8 cellular contexts compared by ENCODE assay signal in genomic region chr10:43574035-43574892, GRCh38. TPM values are rescaled to one million over a fixed set of nuclear protein-coding genes. Genes with fewer than 3 reads are reported as not detected.
A peak's percentile ranks its signal among the peaks of the same experiment; 100 is the strongest.
DNase-seq lines count a peak whose midpoint lies in the region; ATAC-seq, FAIRE-seq and TF ChIP-seq lines count a peak whose summit lies in the region.

ZNF239 (minus strand) TSS chr10:43574616; CDS start chr10:43558079, 16,537 bp downstream.

- peak; percentile 71 for FAIRE-seq in pancreas (lab: Jason Lieb, UNC)

- H3K4me1 ChIP-seq in pancreas (peaks cover 0 to 9% (median 0%) of the 10 kb centered on the region in 3 donors), thymus (ENCODE audit: control insufficient read depth, insufficient read depth, low read length) (peaks cover 5% of the 10 kb centered on the region)

- H3K27me3 ChIP-seq in pancreas (no peaks in the 10 kb centered on the region), thymus (ENCODE audit: control insufficient read depth, insufficient read depth) (no peaks in the 10 kb centered on the region)

- H3K27ac ChIP-seq in C4-2B, result peak within 1 kb of the TSS; percentile 90
- peak within 1 kb of the TSS in 1 of 4 donors; percentile 52 for H3K27ac ChIP-seq in pancreas
- peak within 1 kb of the TSS; percentile 67 for H3K27ac ChIP-seq in thymus (ENCODE audit: low read depth)

- ATAC-seq in GM19397 (IDR thresholded peaks at IDR 0.05; ENCODE audit: unreplicated experiment) (peak; percentile 94), HG03571 (IDR thresholded peaks at IDR 0.05; ENCODE audit: unreplicated experiment) (peak; percentile 97), SK-N-SH treated with all-trans-retinoic acid at 6 μM for 48 hours (peak; percentile 97), pancreas (peak; percentile 98 to 99 (median 99))

- WGBS in pancreas, 2 donors, result 3 to 4% methylated on average over 74 to 75 of the region's 75 CpGs
- 15% methylated on average over 75 of the region's 75 CpGs for WGBS in thymus

- no peak for TF ChIP-seq CTCF in C4-2B (conservative IDR thresholded peaks at IDR 0.05)
- TF ChIP-seq CTCF in pancreas (IDR thresholded peaks at IDR 0.05), result no peak

- intact Hi-C loops in cardiac septum (cut with DNase I) (loop anchor here (2.0 kb wide), 1 partner anchor 33 kb away; the partner anchor contains the start of gene ZNF485), pancreas (cut with DNase I) (no loop called here)

- H3K36me3 ChIP-seq in pancreas (no peaks in the 10 kb centered on the region), thymus (ENCODE audit: control insufficient read depth, insufficient read depth) (no peaks in the 10 kb centered on the region)

- H3K4me3 ChIP-seq in pancreas (peak within 1 kb of the TSS; percentile 42 to 86 (median 63)), thymus (ENCODE audit: low read length) (peak within 1 kb of the TSS; percentile 62)

- DNase-seq in activated naive CD8-positive, alpha-beta T cell treated with anti-CD3 and anti-CD28 coated beads, Interleukin-2, amount 50 U/mL, for 16 hours (ENCODE audit: low read depth, low spot score), result peak; percentile 61
- DNase-seq in cardiac septum (ENCODE audit: low spot score) (peak; percentile 90), pancreas (peak; percentile 80 to 93 (median 86))

- H3K9me3 ChIP-seq in pancreas, result no peaks in the 10 kb centered on the region
- H3K9me3 ChIP-seq in thymus (ENCODE audit: control insufficient read depth), result no peaks in the 10 kb centered on the region

TF ChIP-seq in SK-N-SH treated with all-trans-retinoic acid at 6 μM for 48 hours, 23 proteins besides CTCF, POLR2A, EP300 and RAD21:
- TF ChIP-seq ISL1 (CRISPR knock-in tag; IDR thresholded peaks at IDR 0.05), result no peak
- TF ChIP-seq TCF4 (CRISPR knock-in tag; IDR thresholded peaks at IDR 0.05; ENCODE audit: borderline replicate concordance), result no peak
- no peak for TF ChIP-seq ZNF70 (CRISPR knock-in tag; IDR thresholded peaks at IDR 0.05)
- TF ChIP-seq RARB (CRISPR knock-in tag; IDR thresholded peaks at IDR 0.05), result no peak
- TF ChIP-seq ESRRG (CRISPR knock-in tag; IDR thresholded peaks at IDR 0.05), result no peak
- 0 out of 2 replicates have a peak, but pooled peaks have one; percentile 53 for TF ChIP-seq ZFP3 (CRISPR knock-in tag; IDR thresholded peaks at IDR 0.05)
- TF ChIP-seq OSR1 (CRISPR knock-in tag; IDR thresholded peaks at IDR 0.05), result no peak
- TF ChIP-seq ARNTL (CRISPR knock-in tag; IDR thresholded peaks at IDR 0.05; ENCODE audit: borderline replicate concordance, low read depth), result no peak
- TF ChIP-seq, protein P1, sequence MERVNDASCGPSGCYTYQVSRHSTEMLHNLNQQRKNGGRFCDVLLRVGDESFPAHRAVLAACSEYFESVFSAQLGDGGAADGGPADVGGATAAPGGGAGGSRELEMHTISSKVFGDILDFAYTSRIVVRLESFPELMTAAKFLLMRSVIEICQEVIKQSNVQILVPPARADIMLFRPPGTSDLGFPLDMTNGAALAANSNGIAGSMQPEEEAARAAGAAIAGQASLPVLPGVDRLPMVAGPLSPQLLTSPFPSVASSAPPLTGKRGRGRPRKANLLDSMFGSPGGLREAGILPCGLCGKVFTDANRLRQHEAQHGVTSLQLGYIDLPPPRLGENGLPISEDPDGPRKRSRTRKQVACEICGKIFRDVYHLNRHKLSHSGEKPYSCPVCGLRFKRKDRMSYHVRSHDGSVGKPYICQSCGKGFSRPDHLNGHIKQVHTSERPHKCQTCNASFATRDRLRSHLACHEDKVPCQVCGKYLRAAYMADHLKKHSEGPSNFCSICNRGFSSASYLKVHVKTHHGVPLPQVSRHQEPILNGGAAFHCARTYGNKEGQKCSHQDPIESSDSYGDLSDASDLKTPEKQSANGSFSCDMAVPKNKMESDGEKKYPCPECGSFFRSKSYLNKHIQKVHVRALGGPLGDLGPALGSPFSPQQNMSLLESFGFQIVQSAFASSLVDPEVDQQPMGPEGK (CRISPR knock-in tag; IDR thresholded peaks at IDR 0.05; ENCODE audit: borderline replicate concordance), result no peak

RNA-seq across cellular contexts. Expression of gene ZNF239, which starts in this region (rescaled TPM):
- total RNA-seq in cardiac septum, result 1.7 TPM
- total RNA-seq in pancreas, result 1 to 10 TPM; 1.2 to 3.5 (median 2.4) TPM
- 1 to 10 TPM; 4.8 to 5.1 TPM for polyA plus RNA-seq in pancreas
- polyA plus RNA-seq in thymus, result 3.2 TPM
